In genomic region chr5:55850839-55851674, GRCh38 we compare ENCODE assay signal across 1 cellular context.
TF ChIP-seq lines count a peak whose summit lies in the region.

TSS of gene IL31RA (plus strand) at chr5:55851357. CDS start at chr5:55851571, 214 bp downstream.

TF ChIP-seq in IMR-90, 13 proteins besides CTCF, POLR2A, EP300 and RAD21 (continued from another document):
- TF ChIP-seq BHLHE40 (IDR thresholded peaks at IDR 0.05; ENCODE audit: low read depth, low read length) = peak; percentile 43; the same call in 1 of the 2 replicates
- TF ChIP-seq MAZ (IDR thresholded peaks at IDR 0.05; ENCODE audit: borderline replicate concordance, low read depth, low read length) = no peak
